23 cellular contexts compared by ENCODE assay signal in genomic region chr5:4348418-4348817, GRCh38.
DNase-seq lines count a peak whose midpoint lies in the region; ATAC-seq, FAIRE-seq and TF ChIP-seq lines count a peak whose summit lies in the region.
"Had no signal": no experiment of that assay in that cellular context is flagged by ENCODE, and none has a peak within 500 bp of the region (broad histone marks: within the 10 kb centered on the region; RNA-seq: fewer than 3 reads in every experiment).

No MANE protein-coding gene starts in this region.

- no peak overlapping the region for H3K4me3 ChIP-seq in K562

- H4K20me1 ChIP-seq in K562 (replicated peaks; ENCODE audit: control insufficient read depth, insufficient read depth, low read length) = no peaks in the 10 kb centered on the region

- peaks cover 4% of the 10 kb centered on the region for H3K9me3 ChIP-seq in K562 (replicated peaks; ENCODE audit: control insufficient read depth, insufficient read depth, low read depth, low read length)

- no peaks in the 10 kb centered on the region for H3K27me3 ChIP-seq in K562 (ENCODE audit: control insufficient read depth in 2 of 2, insufficient read depth in 2 of 2, low read length in 2 of 2)

- no peak overlapping the region for H3K27ac ChIP-seq in K562 (ENCODE audit: extremely low read depth, low read depth, low read length)
- H3K27ac ChIP-seq: HL-60 had no signal

- no peak for ATAC-seq in K562
- no peak for ATAC-seq in GM21367 (IDR thresholded peaks at IDR 0.05; ENCODE audit: unreplicated experiment)
- ATAC-seq: SK-N-SH treated with all-trans-retinoic acid at 6 μM for 48 hours had no signal

- no peak overlapping the region for H3K9ac ChIP-seq in K562 (ENCODE audit: insufficient read depth in 1 of 2, low read depth in 2 of 2, low read length in 2 of 2)

- no peaks in the 10 kb centered on the region for H3K36me3 ChIP-seq in K562 (ENCODE audit: control insufficient read depth, insufficient read depth, low read length)

- in situ Hi-C loops in K562 (cut with MboI) = no loop called here

- no peak for TF ChIP-seq POLR2A in K562 (conservative IDR thresholded peaks at IDR 0.05)

- POLR2A ChIA-PET in K562 (lab: Yijun Ruan, JAX) = interaction anchor here (0.6 to 0.9 kb wide), 2 partner anchors 11 to 228 kb away, joined by 3 read pairs; no protein-coding TSS in a partner anchor

- H2AFZ ChIP-seq in K562 (ENCODE audit: low read depth, low read length) = no peak overlapping the region

- WGBS in K562 (ENCODE audit: insufficient coverage, low coverage, missing lambda C conversion rate) = 0% methylated on average over 3 of the region's 3 CpGs

- no TSS peak for BruUV-seq in K562 (replicated peaks; lab: Mats Ljungman, UMichigan)

- DNase-seq in HT1080 (ENCODE audit: low read depth) = peak; percentile 75
- DNase-seq in NOMO-1 treated with DMSO at 0.1 percent for 48 hours (lab: John Stamatoyannopoulos, UW; ENCODE audit: unreplicated experiment) = peak; percentile 96
- no peak for DNase-seq in K562 (ENCODE audit: extremely low read depth in 1 of 4, low spot score in 3 of 4)
- DNase-seq in urothelium cell line (ENCODE audit: low spot score) = peak; percentile 26
- no peak for DNase-seq in T-helper 1 cell
- DNase-seq in AG08396 (ENCODE audit: low spot score) = no peak
- DNase-seq: Calu3, EL, H9, Kasumi-1, NCI-H1105 treated with DMSO at 0.1 percent for 48 hours, NCI-H1694, NCI-H2081 treated with DMSO at 0.1 percent for 48 hours, NCI-H446 treated with DMSO at 0.1 percent for 48 hours, NCI-H748 treated with DMSO at 0.1 percent for 48 hours, SHP77 treated with DMSO at 0.1 percent for 48 hours, T1000 had no signal

- CTCF ChIA-PET in K562 (lab: Yijun Ruan, JAX; ENCODE audit: low intra/inter-chr PET ratio) = no interaction called here

- no peak for TF ChIP-seq EP300 in K562 (IDR thresholded peaks at IDR 0.05; ENCODE audit: low read length)

- intact Hi-C loops in K562 (cut with micrococcal nuclease) = no loop called here

- no peaks in the 10 kb centered on the region for H3K4me1 ChIP-seq in K562 (replicated peaks in 1 of 2; ENCODE audit: control insufficient read depth in 2 of 2, insufficient read depth in 2 of 2, low read length in 2 of 2)

- no peak for TF ChIP-seq RAD21 in K562 (CRISPR knock-in tag; conservative IDR thresholded peaks at IDR 0.05 in 1 of 2, IDR thresholded peaks at IDR 0.05 in 1 of 2)

- no peak for TF ChIP-seq CTCF in K562 (IDR thresholded peaks at IDR 0.05 in 2 of 3, conservative IDR thresholded peaks at IDR 0.05 in 1 of 3; ENCODE audit: insufficient read depth in 2 of 3, low read depth in 1 of 3, low read length in 3 of 3)

- H3K79me2 ChIP-seq in K562 (ENCODE audit: control insufficient read depth, insufficient read depth, low read length) = no peaks in the 10 kb centered on the region

- no peak for FAIRE-seq in K562 (lab: Jason Lieb, UNC)
- no peak for FAIRE-seq in urothelium cell line (lab: Jason Lieb, UNC)
- FAIRE-seq: GM12891, GM18507, HTR-8/SVneo had no signal

- no peaks in the 10 kb centered on the region for H3K9me1 ChIP-seq in K562 (ENCODE audit: control insufficient read depth, insufficient read depth, low read length)

- H3K4me2 ChIP-seq in K562 (ENCODE audit: insufficient read depth, low read length) = no peak overlapping the region

TF ChIP-seq in K562, 482 proteins besides CTCF, POLR2A, EP300 and RAD21:
- TF ChIP-seq ZNF316 (IDR thresholded peaks at IDR 0.05) (peak; percentile 20; the same call in 1 of the 2 replicates), ZNF79 (CRISPR knock-in tag; IDR thresholded peaks at IDR 0.05; ENCODE audit: low read depth) (no peak)

Comparison
In these comparisons a context has a peak if more than half of its experiments do, and no peak if none do; other contexts are left out.
1. DNase-seq: peak in HT1080 (single experiment), NOMO-1 treated with DMSO at 0.1 percent for 48 hours (single experiment) and urothelium cell line (single experiment); none in K562 (0 of 4), T-helper 1 cell (0 of 5) and AG08396 (single experiment).